ENCODE assay signal across 1 cellular context in genomic region chr1:173865468-173866164, GRCh38.
TF ChIP-seq lines count a peak whose summit lies in the region.

No MANE protein-coding gene starts in this region.

TF ChIP-seq in HepG2, 621 proteins besides CTCF, POLR2A, EP300 and RAD21:
- TF ChIP-seq POLR2AphosphoS5 (IDR thresholded peaks at IDR 0.05; ENCODE audit: low read depth, low read length) (peak; percentile 24; the same call in 1 of the 2 replicates), CC2D1A (CRISPR knock-in tag; IDR thresholded peaks at IDR 0.05) (no peak), ZZZ3 (CRISPR knock-in tag; IDR thresholded peaks at IDR 0.05; ENCODE audit: borderline replicate concordance) (no peak), RBM22 (optimal IDR thresholded peaks at IDR 0.05; ENCODE audit: low read length) (peak; percentile 86), AKAP8 (CRISPR knock-in tag; IDR thresholded peaks at IDR 0.05) (no peak), POGK (CRISPR knock-in tag; conservative IDR thresholded peaks at IDR 0.05) (no peak), HDAC2 (CRISPR knock-in tag; IDR thresholded peaks at IDR 0.05) (no peak), ZNF292 (CRISPR knock-in tag; IDR thresholded peaks at IDR 0.05; ENCODE audit: borderline replicate concordance, low read depth) (no peak), TBP (CRISPR knock-in tag; IDR thresholded peaks at IDR 0.05) (no peak), JUNB (CRISPR knock-in tag; IDR thresholded peaks at IDR 0.05; ENCODE audit: borderline replicate concordance) (no peak), ZBTB10 (CRISPR knock-in tag; IDR thresholded peaks at IDR 0.05; ENCODE audit: borderline replicate concordance) (no peak), PAF1 (CRISPR knock-in tag; IDR thresholded peaks at IDR 0.05) (peak; percentile 49; the same call in 1 of the 2 replicates), RBFOX2 (IDR thresholded peaks at IDR 0.05; ENCODE audit: low read depth, low read length) (peak; percentile 23), ZNF841 (CRISPR knock-in tag; IDR thresholded peaks at IDR 0.05; ENCODE audit: borderline replicate concordance) (no peak), ZNF761 (CRISPR knock-in tag; conservative IDR thresholded peaks at IDR 0.05) (no peak), SP1 (IDR thresholded peaks at IDR 0.05) (no peak), SP1 (CRISPR knock-in tag; IDR thresholded peaks at IDR 0.05) (no peak), MAF1 (CRISPR knock-in tag; IDR thresholded peaks at IDR 0.05; ENCODE audit: borderline replicate concordance) (no peak), MED1 (CRISPR knock-in tag; IDR thresholded peaks at IDR 0.05) (no peak), ZNF10 (CRISPR knock-in tag; IDR thresholded peaks at IDR 0.05; ENCODE audit: borderline replicate concordance, low read depth) (no peak), TEF (CRISPR knock-in tag; IDR thresholded peaks at IDR 0.05) (no peak), ZNF33A (CRISPR knock-in tag; IDR thresholded peaks at IDR 0.05; ENCODE audit: borderline replicate concordance) (no peak), ZNF260 (CRISPR knock-in tag; IDR thresholded peaks at IDR 0.05; ENCODE audit: borderline replicate concordance, low read depth) (no peak), STAT5B (CRISPR knock-in tag; IDR thresholded peaks at IDR 0.05) (no peak), CSRNP1 (CRISPR knock-in tag; IDR thresholded peaks at IDR 0.05) (no peak), HMG20A (CRISPR knock-in tag; IDR thresholded peaks at IDR 0.05; ENCODE audit: borderline replicate concordance) (no peak), ZNF143 (CRISPR knock-in tag; IDR thresholded peaks at IDR 0.05) (no peak), NFRKB (IDR thresholded peaks at IDR 0.05) (no peak)
